Comparison of ENCODE assay signal across 22 cellular contexts in the genomic region with DNA sequence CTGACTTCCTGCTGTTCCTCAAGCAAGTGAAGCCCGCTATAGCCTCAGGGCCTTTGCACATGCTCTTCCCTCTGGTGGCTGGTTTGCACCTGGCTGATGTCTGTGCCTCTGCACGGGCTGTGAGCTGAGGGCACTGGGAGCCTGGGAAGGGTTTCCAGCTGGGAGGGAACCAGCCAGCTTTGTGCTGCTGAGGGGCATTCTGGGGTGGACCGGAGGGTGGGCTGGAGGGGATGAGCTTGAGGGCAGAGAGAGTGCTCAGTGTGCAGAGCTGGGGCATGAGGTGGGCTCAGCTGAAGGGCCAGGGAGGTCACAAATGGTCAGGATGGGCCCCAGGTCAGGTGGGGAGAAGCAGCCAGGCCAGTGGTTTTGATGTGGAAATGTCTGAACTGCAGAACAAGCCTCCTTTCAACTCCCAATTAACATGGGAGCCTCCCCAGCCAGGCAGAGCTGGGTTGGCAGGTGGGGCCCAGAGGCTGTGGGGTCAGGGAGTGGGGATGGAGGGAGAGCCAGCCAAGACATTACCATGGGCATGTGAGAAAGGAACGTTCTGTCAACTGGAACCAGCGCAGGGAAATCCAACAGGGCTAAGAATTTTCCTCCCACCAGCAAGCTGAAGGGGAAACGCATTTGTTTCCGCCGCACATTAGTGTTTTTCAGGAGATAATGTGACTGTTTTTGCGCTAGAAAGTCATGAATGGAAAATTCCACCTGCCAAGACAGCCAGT.
DNase-seq lines count a peak whose midpoint lies in the region; FAIRE-seq and TF ChIP-seq lines count a peak whose summit lies in the region.
"Had no signal": no experiment of that assay in that cellular context is flagged by ENCODE, and none has a peak within 500 bp of the region (broad histone marks: within the 10 kb centered on the region; RNA-seq: fewer than 3 reads in every experiment).

No MANE protein-coding gene starts in this region.

- DNase-seq in GM03348 (ENCODE audit: low spot score), result peak; percentile 2
- peak; percentile 39 for DNase-seq in H7
- no peak for DNase-seq in esophagus squamous epithelium (lab: John Stamatoyannopoulos, UW)
- peak; percentile 28 for DNase-seq in posterior vena cava (ENCODE audit: low spot score)
- no peak for DNase-seq in COLO668 (lab: John Stamatoyannopoulos, UW; ENCODE audit: unreplicated experiment)
- no peak for DNase-seq in NCI-H69 (lab: John Stamatoyannopoulos, UW)
- no peak for DNase-seq in GM12892 (ENCODE audit: insufficient read length)
- no peak for DNase-seq in activated CD4-positive, alpha-beta T cell treated with anti-CD3 and anti-CD28 coated beads for 4 hours
- DNase-seq: CD4-positive, alpha-beta memory T cell; DMS153; dorsolateral prefrontal cortex; HCEC 1CT; heart right ventricle; Karpas-422; naive thymus-derived CD4-positive, alpha-beta T cell; NCI-H510A treated with DMSO at 0.1 percent for 48 hours; stimulated activated CD4-positive, alpha-beta T cell treated with anti-CD3 and anti-CD28 coated beads, Interleukin-15, amount 100 ng/mL, for 24 hours; stimulated activated naive CD8-positive, alpha-beta T cell treated with anti-CD3 and anti-CD28 coated beads, Interleukin-15, amount 100 ng/mL, for 72 hours; T-helper 1 cell; tibial artery had no signal

- peaks cover 0 to 42% (median 4%) of the 10 kb centered on the region in 3 donors for H3K4me1 ChIP-seq in esophagus squamous epithelium
- H3K4me1 ChIP-seq: heart right ventricle, parathyroid adenoma, Peyer's patch, tibial artery had no signal

- no peaks in the 10 kb centered on the region for H3K36me3 ChIP-seq in H7 (replicated peaks; ENCODE audit: control insufficient read depth, insufficient read depth, low read length)
- H3K36me3 ChIP-seq in esophagus squamous epithelium, result no peaks in the 10 kb centered on the region
- H3K36me3 ChIP-seq: heart right ventricle, Peyer's patch, tibial artery had no signal

- H3K4me3 ChIP-seq in H7 (ENCODE audit: insufficient read depth, low read depth, low read length), result no peak overlapping the region
- no peak overlapping the region for H3K4me3 ChIP-seq in esophagus squamous epithelium
- H3K4me3 ChIP-seq: dorsolateral prefrontal cortex, heart right ventricle, Peyer's patch, tibial artery had no signal

- H3K9me3 ChIP-seq in esophagus squamous epithelium, result no peaks in the 10 kb centered on the region
- H3K9me3 ChIP-seq: heart right ventricle, Peyer's patch, tibial artery had no signal

- H3K27me3 ChIP-seq in H7 (ENCODE audit: control insufficient read depth, insufficient read depth, low read length), result no peaks in the 10 kb centered on the region
- peaks cover 0 to 9% (median 0%) of the 10 kb centered on the region in 4 donors for H3K27me3 ChIP-seq in esophagus squamous epithelium
- H3K27me3 ChIP-seq: Peyer's patch had no signal

- FAIRE-seq in GM12892 (lab: Jason Lieb, UNC), result no peak

- peak overlapping the region; percentile 1 to 74 (median 48) for H3K27ac ChIP-seq in esophagus squamous epithelium
- H3K27ac ChIP-seq: dorsolateral prefrontal cortex, heart right ventricle, parathyroid adenoma, Peyer's patch, tibial artery had no signal

- TF ChIP-seq POLR2A in esophagus squamous epithelium (IDR thresholded peaks at IDR 0.05), result no peak
- no peak for TF ChIP-seq POLR2A in GM12892 (IDR thresholded peaks at IDR 0.05; ENCODE audit: low read depth, low read length)

- 37 to 63% methylated on average over 7 to 8 of the region's 9 CpGs for WGBS in esophagus squamous epithelium, 2 donors

- intact Hi-C loops in esophagus squamous epithelium (cut with DNase I) (no loop called here), posterior vena cava (cut with DNase I) (no loop called here)

- TF ChIP-seq CTCF in esophagus squamous epithelium (IDR thresholded peaks at IDR 0.05), result no peak

Comparison
In these comparisons a context has a peak if more than half of its experiments do, and no peak if none do; other contexts are left out.
1. DNase-seq: peak in GM03348 (single experiment), H7 (single experiment) and posterior vena cava (single experiment); none in esophagus squamous epithelium (single experiment), COLO668 (single experiment), NCI-H69 (single experiment), GM12892 (single experiment) and activated CD4-positive, alpha-beta T cell treated with anti-CD3 and anti-CD28 coated beads for 4 hours (0 of 2).